ENCODE assay signal across 11 cellular contexts in the genomic region with DNA sequence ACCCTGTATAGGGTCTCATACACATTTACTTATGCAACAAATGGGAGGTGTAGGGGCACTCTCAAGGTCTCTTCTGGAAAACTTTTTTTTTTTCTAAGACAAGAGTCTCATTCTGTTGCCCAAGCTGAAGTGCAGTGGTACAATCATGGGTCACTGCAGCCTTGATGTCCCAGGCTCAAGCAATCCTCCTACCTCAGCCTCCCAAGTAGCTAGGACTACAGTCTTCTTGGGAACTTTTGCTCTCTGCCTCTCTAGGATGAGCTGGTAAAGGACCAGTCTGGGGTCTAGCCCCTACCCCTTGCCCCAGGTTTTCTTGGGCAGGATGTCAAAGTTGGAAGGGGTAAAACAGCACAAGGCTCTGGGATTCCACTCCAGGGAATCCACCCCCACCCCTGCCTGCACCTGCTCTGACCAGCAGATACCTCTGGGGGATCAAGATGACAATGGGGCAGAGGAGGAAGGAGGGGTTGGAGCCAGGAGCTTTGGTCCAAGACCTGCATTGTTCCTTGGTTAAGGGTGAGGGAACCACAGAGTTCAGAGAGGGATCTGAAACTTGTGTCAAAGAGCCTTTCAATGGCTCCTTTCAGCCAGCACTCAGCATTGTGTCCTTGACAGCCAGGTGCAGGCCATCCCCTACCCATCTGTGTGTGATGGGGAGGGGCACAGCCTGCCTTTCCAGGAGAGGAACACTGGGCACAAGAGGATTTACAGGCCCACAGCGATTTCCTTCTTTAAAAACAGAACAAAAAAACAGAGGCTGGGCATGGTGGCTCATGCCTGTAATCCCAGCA. TPM values are rescaled to one million over a fixed set of nuclear protein-coding genes. Genes with fewer than 3 reads are reported as not detected.
A peak's percentile ranks its signal among the peaks of the same experiment; 100 is the strongest.
DNase-seq lines count a peak whose midpoint lies in the region; ATAC-seq and TF ChIP-seq lines count a peak whose summit lies in the region.
"Had no signal": no experiment of that assay in that cellular context is flagged by ENCODE, and none has a peak within 500 bp of the region (broad histone marks: within the 10 kb centered on the region; RNA-seq: fewer than 3 reads in every experiment).

No MANE protein-coding gene starts in this region.

- H3K36me3 ChIP-seq in CD4-positive, alpha-beta memory T cell (ENCODE audit: insufficient read depth, low read length) = peaks cover 7% of the 10 kb centered on the region
- H3K36me3 ChIP-seq in neuronal stem cell (replicated peaks in 1 of 2; ENCODE audit: control insufficient read depth in 2 of 2, insufficient read depth in 2 of 2, low read length in 2 of 2) = peaks cover under 1 to 28% of the 10 kb centered on the region in 2 donors

- no peaks in the 10 kb centered on the region for H3K23me2 ChIP-seq in H9 (ENCODE audit: insufficient read length, low read depth, low read length, poor library complexity, severe bottlenecking)

- H3K4me2 ChIP-seq in H9 (ENCODE audit: insufficient read depth, insufficient read length, low read length) = no peak overlapping the region
- no peak overlapping the region for H3K4me2 ChIP-seq in neuronal stem cell (ENCODE audit: insufficient read depth, low read length, poor library complexity, severe bottlenecking)

- CTCF ChIA-PET in CD4-positive, alpha-beta memory T cell (lab: Charles Lee; ENCODE audit: partially characterized antibody) = interaction anchor here (1.1 to 3.2 kb wide), 4 partner anchors 11 to 74 kb away, joined by 3 to 76 read pairs (median 33); a partner anchor contains a TSS

- DNase-seq in CD4-positive, alpha-beta memory T cell = no peak
- no peak for DNase-seq in H9
- DNase-seq in nephron progenitor cell = no peak
- no peak for DNase-seq in sciatic nerve (ENCODE audit: low spot score)
- no peak for DNase-seq in NCI-H2171 (lab: John Stamatoyannopoulos, UW)
- no peak for DNase-seq in neuronal stem cell (ENCODE audit: low spot score)
- no peak for DNase-seq in NK-92 (lab: John Stamatoyannopoulos, UW; ENCODE audit: unreplicated experiment)

- no peaks in the 10 kb centered on the region for H3K27me3 ChIP-seq in CD4-positive, alpha-beta memory T cell (ENCODE audit: insufficient read depth, low read length)
- H3K27me3 ChIP-seq in H9 (ENCODE audit: insufficient read depth, low read length) (no peaks in the 10 kb centered on the region), neuronal stem cell (ENCODE audit: control insufficient read depth in 3 of 3, insufficient read depth in 3 of 3, low read depth in 1 of 3, low read length in 3 of 3) (no peaks in the 10 kb centered on the region)

- no peaks in the 10 kb centered on the region for H4K20me1 ChIP-seq in H9 (ENCODE audit: control insufficient read depth, insufficient read depth, insufficient read length)

- H3K9me3 ChIP-seq in CD4-positive, alpha-beta memory T cell (ENCODE audit: control insufficient read depth in 1 of 2, low read length in 2 of 2) = no peaks in the 10 kb centered on the region
- no peaks in the 10 kb centered on the region for H3K9me3 ChIP-seq in H9 (ENCODE audit: control insufficient read depth, low read depth, low read length)
- H3K9me3 ChIP-seq in neuronal stem cell (replicated peaks in 1 of 2; ENCODE audit: control insufficient read depth in 2 of 2, insufficient read depth in 1 of 2, low read depth in 1 of 2, low read length in 2 of 2) = no peaks in the 10 kb centered on the region

- H4K8ac ChIP-seq in H9 (replicated peaks; ENCODE audit: insufficient read length, low read depth, low read length) (no peak overlapping the region), neuronal stem cell (ENCODE audit: low read depth, low read length) (no peak overlapping the region)

- no peak overlapping the region for H2AK5ac ChIP-seq in H9 (ENCODE audit: insufficient read length, low read length)
- no peak overlapping the region for H2AK5ac ChIP-seq in neuronal stem cell (ENCODE audit: low read depth, low read length)

- no peak overlapping the region for H3K4me3 ChIP-seq in CD4-positive, alpha-beta memory T cell (ENCODE audit: low read length in 2 of 2)
- no peak overlapping the region for H3K4me3 ChIP-seq in neuronal stem cell (ENCODE audit: low read length in 2 of 2)
- H3K4me3 ChIP-seq: K562 had no signal

- H2BK5ac ChIP-seq in H9 (ENCODE audit: insufficient read length, low read length) (no peak overlapping the region), neuronal stem cell (ENCODE audit: low read length) (no peak overlapping the region)

- peaks cover 67 to 94% (median 81%) of the 10 kb centered on the region in 4 donors for H3K4me1 Mint-ChIP-seq in CD4-positive, alpha-beta memory T cell
- peaks cover 65 to 79% of the 10 kb centered on the region in 2 experiments for H3K4me1 Mint-ChIP-seq in H9
- H3K4me1 Mint-ChIP-seq in activated naive CD8-positive, alpha-beta T cell (ENCODE audit: low read depth) = peaks cover 86% of the 10 kb centered on the region
- H3K4me1 Mint-ChIP-seq in nephron progenitor cell = peaks cover 76% of the 10 kb centered on the region

- no peaks in the 10 kb centered on the region for H3K27me3 Mint-ChIP-seq in CD4-positive, alpha-beta memory T cell
- H3K27me3 Mint-ChIP-seq in H9 (ENCODE audit: low read depth) (no peaks in the 10 kb centered on the region), nephron progenitor cell (ENCODE audit: low read depth, poor library complexity) (no peaks in the 10 kb centered on the region)
- H3K27me3 Mint-ChIP-seq in activated naive CD8-positive, alpha-beta T cell = no peaks in the 10 kb centered on the region

- POLR2A ChIA-PET in CD4-positive, alpha-beta memory T cell (lab: Charles Lee; ENCODE audit: partially characterized antibody) = interaction anchor here (1.9 to 3.5 kb wide), 3 partner anchors 9 to 62 kb away, joined by 7 to 32 read pairs (median 8); a partner anchor contains a TSS

- TF ChIP-seq CTCF in H9 (conservative IDR thresholded peaks at IDR 0.05) (no peak), nephron progenitor cell (IDR thresholded peaks at IDR 0.05) (no peak)

- peaks cover 25% of the 10 kb centered on the region; the same call in 1 of the 2 replicates for H3K79me2 ChIP-seq in H9 (ENCODE audit: insufficient read depth, low read length)

- no peak overlapping the region for H2BK120ac ChIP-seq in H9 (ENCODE audit: low read depth, low read length, poor library complexity, severe bottlenecking)
- no peak overlapping the region for H2BK120ac ChIP-seq in neuronal stem cell (ENCODE audit: low read depth, low read length)

- no peak overlapping the region for H2BK12ac ChIP-seq in H9 (ENCODE audit: insufficient read length, low read depth, low read length)
- no peak overlapping the region for H2BK12ac ChIP-seq in neuronal stem cell (ENCODE audit: low read length)

- H3T11ph ChIP-seq in H9 (ENCODE audit: low read length) = no peak overlapping the region

- no peak for ATAC-seq in sciatic nerve
- ATAC-seq: K562 had no signal

- peak overlapping the region; percentile 53 for H3K27ac ChIP-seq in CD4-positive, alpha-beta memory T cell (ENCODE audit: low read depth, low read length)
- H3K27ac ChIP-seq in H9 (ENCODE audit: insufficient read length, low read depth, low read length) = no peak overlapping the region
- no peak overlapping the region for H3K27ac ChIP-seq in neuronal stem cell (replicated peaks; ENCODE audit: low read length)
- H3K27ac ChIP-seq: epithelial cell of prostate had no signal

- H3K4me3 Mint-ChIP-seq in CD4-positive, alpha-beta memory T cell = peak overlapping the region in 7 of 8 donors; percentile 51 to 94 (median 63)
- H3K4me3 Mint-ChIP-seq in H9 (peak overlapping the region in 1 of 2 experiments; percentile 32; a peak in 1 of 5 replicates), nephron progenitor cell (no peak overlapping the region)
- H3K4me3 Mint-ChIP-seq in activated naive CD8-positive, alpha-beta T cell = no peak overlapping the region

- H2AFZ ChIP-seq in H9 (ENCODE audit: low read length) (no peak overlapping the region), neuronal stem cell (ENCODE audit: low read length) (no peak overlapping the region)

- H4K5ac ChIP-seq in H9 (ENCODE audit: insufficient read length, low read depth, low read length) = no peak overlapping the region

- WGBS in H9 (ENCODE audit: extremely low coverage, insufficient read length, low lambda C conversion rate) = no CpG with 5 or more reads among the region's 1 CpG
- WGBS in neuronal stem cell (ENCODE audit: extremely low coverage in 2 of 2, insufficient read length in 2 of 2, insufficient replicate concordance in 1 of 2), 2 donors = no CpG with 5 or more reads among the region's 1 CpG

- H3K79me1 ChIP-seq in H9 (ENCODE audit: insufficient read depth, low read depth, low read length, poor library complexity, severe bottlenecking) = peaks cover 6% of the 10 kb centered on the region
- peaks cover 2% of the 10 kb centered on the region for H3K79me1 ChIP-seq in neuronal stem cell (ENCODE audit: low read depth, low read length)

- no peak overlapping the region for H2BK20ac ChIP-seq in H9 (ENCODE audit: low read depth, low read length, poor library complexity, severe bottlenecking)

- H3K14ac ChIP-seq in H9 (ENCODE audit: insufficient read depth, low read length) = no peak overlapping the region; the same call in 1 of the 2 replicates
- no peak overlapping the region for H3K14ac ChIP-seq in neuronal stem cell (ENCODE audit: low read length)

- peak overlapping the region; percentile 83 to 95 (median 91) for H3K27ac Mint-ChIP-seq in CD4-positive, alpha-beta memory T cell
- peak overlapping the region; percentile 75 to 90 (median 79); a peak in 5 of 7 replicates for H3K27ac Mint-ChIP-seq in H9
- H3K27ac Mint-ChIP-seq in activated naive CD8-positive, alpha-beta T cell = peak overlapping the region; percentile 92
- peak overlapping the region; percentile 48 for H3K27ac Mint-ChIP-seq in nephron progenitor cell

- no peaks in the 10 kb centered on the region for H3K9me3 Mint-ChIP-seq in CD4-positive, alpha-beta memory T cell
- H3K9me3 Mint-ChIP-seq in H9 (no peaks in the 10 kb centered on the region), nephron progenitor cell (no peaks in the 10 kb centered on the region)
- no peaks in the 10 kb centered on the region for H3K9me3 Mint-ChIP-seq in activated naive CD8-positive, alpha-beta T cell (ENCODE audit: low read depth)
- H3K9me3 Mint-ChIP-seq: activated T-helper 2 cell treated with anti-CD3 and anti-CD28 coated beads, Interferon-gamma antibody, Interleukin-2, Interleukin-4, amounts not matched to agents 10 μg/mL and 5 μg/mL and 100 μg/mL, durations not matched to agents 14 hours and 24 hours and 36 hours had no signal

- H4K91ac ChIP-seq in H9 (ENCODE audit: insufficient read length, low read depth, low read length) (no peak overlapping the region), neuronal stem cell (ENCODE audit: low read depth, low read length, poor library complexity) (no peak overlapping the region)

- H2BK15ac ChIP-seq in H9 (ENCODE audit: low read depth, low read length) = no peak overlapping the region
- no peak overlapping the region for H2BK15ac ChIP-seq in neuronal stem cell (ENCODE audit: low read length)

- H3K4me1 ChIP-seq in CD4-positive, alpha-beta memory T cell (ENCODE audit: insufficient read depth, low read length) = peaks cover 98% of the 10 kb centered on the region
- H3K4me1 ChIP-seq in H9 (ENCODE audit: insufficient read depth, low read length) (peaks cover 26% of the 10 kb centered on the region), neuronal stem cell (ENCODE audit: control insufficient read depth in 2 of 2, insufficient read depth in 1 of 2, low read depth in 1 of 2, low read length in 2 of 2) (peaks cover 46 to 63% of the 10 kb centered on the region in 2 donors)

- no peak overlapping the region for H3K23ac ChIP-seq in H9 (ENCODE audit: insufficient read length, low read depth, low read length)
- H3K23ac ChIP-seq in neuronal stem cell (ENCODE audit: low read depth, low read length, poor library complexity) = no peak overlapping the region

- H3K4ac ChIP-seq in H9 (ENCODE audit: low read depth, low read length) (no peak overlapping the region), neuronal stem cell (ENCODE audit: low read length) (no peak overlapping the region)

- H3K36me3 Mint-ChIP-seq in CD4-positive, alpha-beta memory T cell = peaks cover 0 to 8% of the 10 kb centered on the region in 2 donors
- H3K36me3 Mint-ChIP-seq in H9 (ENCODE audit: insufficient read depth in 1 of 3, low read depth in 3 of 3) (peaks cover 2 to 4% (median 3%) of the 10 kb centered on the region in 3 experiments; a peak in 5 of 7 replicates), nephron progenitor cell (ENCODE audit: low read depth) (no peaks in the 10 kb centered on the region)
- no peaks in the 10 kb centered on the region for H3K36me3 Mint-ChIP-seq in activated naive CD8-positive, alpha-beta T cell

- H3K18ac ChIP-seq in H9 (ENCODE audit: insufficient read length, low read depth, low read length) (no peak overlapping the region), neuronal stem cell (ENCODE audit: low read length) (no peak overlapping the region)

- no peak overlapping the region for H3K56ac ChIP-seq in H9 (ENCODE audit: insufficient read length, low read depth, low read length)

- intact Hi-C loops in CD4-positive, alpha-beta memory T cell (cut with micrococcal nuclease) = no loop called here
- intact Hi-C loops in sciatic nerve (cut with DNase I) = loop anchor here (5.0 to 10.0 kb wide), 2 partner anchors 68 to 1739 kb away; no protein-coding TSS in a partner anchor

- H3K9ac ChIP-seq in H9 (ENCODE audit: extremely low read depth, insufficient read length, low read length) = no peak overlapping the region
- no peak overlapping the region for H3K9ac ChIP-seq in neuronal stem cell (ENCODE audit: low read depth, low read length, poor library complexity)

RNA-seq across cellular contexts. Expression of a gene that starts 12.2 kb away (rescaled TPM):
- 100 to 1,000 TPM; 274 to 285 TPM for total RNA-seq in CD4-positive, alpha-beta memory T cell
- polyA plus RNA-seq in CD4-positive, alpha-beta memory T cell = 10 to 100 TPM; 57.7 to 74.8 TPM
- total RNA-seq in H9 (2021) (97.5 and 103 TPM in 2 replicates), sciatic nerve (202 TPM)
- 72.5 TPM for polyA plus RNA-seq in neuronal stem cell (2013, experiment 1 of 2)
- 71.9 TPM for polyA plus RNA-seq in neuronal stem cell (2013, experiment 2 of 2)

RNA-seq across cellular contexts. Expression of a gene that starts 15.7 kb away (rescaled TPM):
- total RNA-seq in CD4-positive, alpha-beta memory T cell = 10 to 100 TPM; 14.6 to 15.9 TPM
- polyA plus RNA-seq in CD4-positive, alpha-beta memory T cell = under 1 TPM in 1 of 2 donors, not detected in 1; 0.68 TPM
- 1.9 and 2.2 TPM in 2 replicates for total RNA-seq in H9 (2021)
- total RNA-seq in sciatic nerve = 7.3 TPM
- 0.15 TPM for polyA plus RNA-seq in neuronal stem cell (2013, experiment 1 of 2)
- polyA plus RNA-seq in neuronal stem cell (2013, experiment 2 of 2) = 0.17 TPM

RNA-seq across cellular contexts. Expression of a gene that starts 51.7 kb away (rescaled TPM):
- 10 to 100 TPM; 18.9 to 22.2 TPM for total RNA-seq in CD4-positive, alpha-beta memory T cell
- 10 to 100 TPM; 23.2 to 32.5 TPM for polyA plus RNA-seq in CD4-positive, alpha-beta memory T cell
- 50.2 and 53.3 TPM in 2 replicates for total RNA-seq in H9 (2021)
- total RNA-seq in sciatic nerve = 14.6 TPM
- polyA plus RNA-seq in neuronal stem cell (2013, experiment 1 of 2) = 22.3 TPM
- 23.3 TPM for polyA plus RNA-seq in neuronal stem cell (2013, experiment 2 of 2)

Comparison
In these comparisons a context has a peak if more than half of its experiments do, and no peak if none do; other contexts are left out.
1. H3K4me3 Mint-ChIP-seq: peak in CD4-positive, alpha-beta memory T cell (7 of 8); none in activated naive CD8-positive, alpha-beta T cell (single experiment) and nephron progenitor cell (single experiment).
2. Peak in every context shown above with its lines, with median percentiles within 50 percentile points of each other: H3K27ac Mint-ChIP-seq.